Comparison of ENCODE assay signal across 24 cellular contexts in genomic region chr1:28031173-28031572, GRCh38. TPM values are rescaled to one million over a fixed set of nuclear protein-coding genes. Genes with fewer than 3 reads are reported as not detected.
DNase-seq lines count a peak whose midpoint lies in the region; ATAC-seq and TF ChIP-seq lines count a peak whose summit lies in the region.
"Had no signal": no experiment of that assay in that cellular context is flagged by ENCODE, and none has a peak within 500 bp of the region (broad histone marks: within the 10 kb centered on the region; RNA-seq: fewer than 3 reads in every experiment).

No MANE protein-coding gene starts in this region.

- no peak overlapping the region for H3K27ac Mint-ChIP-seq in osteocyte (ENCODE audit: unreplicated experiment)
- peak overlapping the region in 2 of 8 donors; percentile 36 to 59 for H3K27ac Mint-ChIP-seq in CD8-positive, alpha-beta memory T cell
- H3K27ac Mint-ChIP-seq: activated CD4-positive, alpha-beta T cell treated with anti-CD3 and anti-CD28 coated beads, Interleukin-2, amount 10 ng/mL, durations not matched to agents 7 days and 5 days; activated naive CD8-positive, alpha-beta T cell treated with anti-CD3 and anti-CD28 coated beads for 36 hours; activated T-helper 17 cell treated with anti-CD3 and anti-CD28 coated beads, Interleukin-2, amount 50 U/mL, for 72 hours; brain; T-helper 1 cell treated with Interleukin-12 subunit alpha and Interleukin-12 subunit beta and Interleukin-4 antibody, amounts not matched to agents 30 μg/mL and 1 μg/mL, for 36 hours had no signal

- no peak overlapping the region for H3K4me3 Mint-ChIP-seq in osteocyte (ENCODE audit: unreplicated experiment)
- no peak overlapping the region for H3K4me3 Mint-ChIP-seq in CD8-positive, alpha-beta memory T cell
- H3K4me3 Mint-ChIP-seq: activated CD4-positive, alpha-beta T cell treated with anti-CD3 and anti-CD28 coated beads, Interleukin-2, amount 10 ng/mL, durations not matched to agents 7 days and 5 days; activated naive CD8-positive, alpha-beta T cell treated with anti-CD3 and anti-CD28 coated beads for 36 hours; activated T-helper 17 cell treated with anti-CD3 and anti-CD28 coated beads, Interleukin-2, amount 50 U/mL, for 72 hours; brain; T-helper 1 cell treated with Interleukin-12 subunit alpha and Interleukin-12 subunit beta and Interleukin-4 antibody, amounts not matched to agents 30 μg/mL and 1 μg/mL, for 36 hours had no signal

- H3K9me3 ChIP-seq in MM.1S (replicated peaks; ENCODE audit: insufficient read depth, low read length) (no peaks in the 10 kb centered on the region), lower lobe of right lung (no peaks in the 10 kb centered on the region)
- no peaks in the 10 kb centered on the region for H3K9me3 ChIP-seq in CD8-positive, alpha-beta memory T cell (ENCODE audit: low read length)
- H3K9me3 ChIP-seq: gastroesophageal sphincter, transverse colon had no signal

- H3K4me1 ChIP-seq in MM.1S (ENCODE audit: low read length) (peaks cover 60% of the 10 kb centered on the region), lower lobe of right lung (no peaks in the 10 kb centered on the region)
- H3K4me1 ChIP-seq in CD8-positive, alpha-beta memory T cell (ENCODE audit: insufficient read depth, low read length): no peaks in the 10 kb centered on the region

- H3K27ac ChIP-seq in MM.1S (ENCODE audit: low read length): peak overlapping the region; percentile 5; the same call in 1 of the 2 replicates
- no peak overlapping the region for H3K27ac ChIP-seq in lower lobe of right lung
- no peak overlapping the region for H3K27ac ChIP-seq in CD8-positive, alpha-beta memory T cell (ENCODE audit: low read depth, low read length)
- H3K27ac ChIP-seq: epithelial cell of prostate, gastroesophageal sphincter, transverse colon, VCaP had no signal

- H3K4me3 ChIP-seq in MM.1S (ENCODE audit: low read length) (no peak overlapping the region), cardiac fibroblast (replicated peaks in 1 of 2; ENCODE audit: low read depth in 2 of 2, low read length in 2 of 2) (no peak overlapping the region), lower lobe of right lung (no peak overlapping the region)
- H3K4me3 ChIP-seq in CD8-positive, alpha-beta memory T cell (ENCODE audit: low read length): no peak overlapping the region
- H3K4me3 ChIP-seq: gastroesophageal sphincter, transverse colon had no signal

- H3K36me3 Mint-ChIP-seq in osteocyte (ENCODE audit: unreplicated experiment): peaks cover 3% of the 10 kb centered on the region
- H3K36me3 Mint-ChIP-seq in CD8-positive, alpha-beta memory T cell: peaks cover 0 to 40% (median 7%) of the 10 kb centered on the region in 3 donors

- POLR2A ChIA-PET in CD8-positive, alpha-beta memory T cell (lab: Charles Lee): no interaction called here

- H3K4me2 ChIP-seq in MM.1S (ENCODE audit: low read depth, low read length): no peak overlapping the region

- peaks cover 39% of the 10 kb centered on the region for H3K79me2 ChIP-seq in MM.1S (ENCODE audit: low read length)

- CTCF ChIA-PET in CD8-positive, alpha-beta memory T cell (lab: Charles Lee): no interaction called here

- H3K36me3 ChIP-seq in MM.1S (replicated peaks; ENCODE audit: insufficient read depth, low read length): no peaks in the 10 kb centered on the region
- H3K36me3 ChIP-seq in lower lobe of right lung: peaks cover 11% of the 10 kb centered on the region
- peaks cover 17% of the 10 kb centered on the region for H3K36me3 ChIP-seq in CD8-positive, alpha-beta memory T cell (ENCODE audit: insufficient read depth, low read length)

- DNase-seq in EH (ENCODE audit: low read depth) (peak; percentile 25), MM.1S (no peak), cardiac fibroblast (ENCODE audit: low read depth in 2 of 2) (peak; percentile 27 to 35), lower lobe of right lung (no peak), osteocyte (ENCODE audit: extremely low spot score, unreplicated experiment) (no peak)
- DNase-seq in stimulated activated naive CD4-positive, alpha-beta T cell (lab: John Stamatoyannopoulos, UW): no peak
- DNase-seq in CD8-positive, alpha-beta memory T cell: no peak
- DNase-seq: activated CD4-positive, alpha-beta T cell treated with anti-CD3 and anti-CD28 coated beads, Interleukin-2, amount 10 ng/mL, durations not matched to agents 7 days and 5 days; activated naive CD8-positive, alpha-beta T cell treated with anti-CD3 and anti-CD28 coated beads for 36 hours; COR-L47; Karpas-422; NCI-H2081 treated with DMSO at 0.1 percent for 48 hours; NCI-H82; posterior cingulate gyrus; stimulated activated CD4-positive, alpha-beta T cell treated with anti-CD3 and anti-CD28 coated beads, Interleukin-2, amount 100 ng/mL, for 24 hours; stimulated activated naive CD8-positive, alpha-beta T cell treated with anti-CD3 and anti-CD28 coated beads, Interleukin-15, Interleukin-2, amounts not matched to agents 100 U/mL and 50 U/mL, for 24 hours; transverse colon had no signal

- peak; percentile 42 to 75 for ATAC-seq in lower lobe of right lung
- ATAC-seq: activated T-helper 17 cell treated with anti-CD3 and anti-CD28 coated beads, Interleukin-2, amount 50 U/mL, for 72 hours; gastroesophageal sphincter; HCT116; stimulated activated naive CD8-positive, alpha-beta T cell treated with anti-CD3 and anti-CD28 coated beads, Interleukin-15, Interleukin-2, amounts not matched to agents 100 U/mL and 50 U/mL, for 24 hours had no signal

- intact Hi-C loops in lower lobe of right lung (cut with DNase I): no loop called here

- H4K20me1 ChIP-seq in MM.1S (ENCODE audit: insufficient read depth, low read length): no peaks in the 10 kb centered on the region

- TF ChIP-seq CTCF in MM.1S (IDR thresholded peaks at IDR 0.05; ENCODE audit: low read length) (no peak), cardiac fibroblast (IDR thresholded peaks at IDR 0.05; ENCODE audit: low read depth, low read length) (no peak), lower lobe of right lung (IDR thresholded peaks at IDR 0.05) (no peak), osteocyte (IDR thresholded peaks at IDR 0.05) (no peak)

- H2AFZ ChIP-seq in MM.1S (ENCODE audit: low read length): no peak overlapping the region

- H3F3A ChIP-seq in MM.1S (ENCODE audit: insufficient read depth, low read length): peaks cover 54% of the 10 kb centered on the region

- H3K9ac ChIP-seq in MM.1S (ENCODE audit: low read length): no peak overlapping the region

- peaks cover 17% of the 10 kb centered on the region for H3K4me1 Mint-ChIP-seq in osteocyte (ENCODE audit: unreplicated experiment)
- peaks cover 6 to 13% (median 13%) of the 10 kb centered on the region in 3 donors for H3K4me1 Mint-ChIP-seq in CD8-positive, alpha-beta memory T cell
- H3K4me1 Mint-ChIP-seq: activated T-helper 17 cell treated with anti-CD3 and anti-CD28 coated beads, Interleukin-2, amount 50 U/mL, for 72 hours; brain had no signal

- no peaks in the 10 kb centered on the region for H3K9me3 Mint-ChIP-seq in osteocyte (ENCODE audit: unreplicated experiment)
- H3K9me3 Mint-ChIP-seq in CD8-positive, alpha-beta memory T cell: no peaks in the 10 kb centered on the region
- H3K9me3 Mint-ChIP-seq: activated CD4-positive, alpha-beta T cell treated with anti-CD3 and anti-CD28 coated beads, Interleukin-2, amount 10 ng/mL, durations not matched to agents 7 days and 5 days; activated naive CD8-positive, alpha-beta T cell treated with anti-CD3 and anti-CD28 coated beads for 36 hours; activated T-helper 17 cell treated with anti-CD3 and anti-CD28 coated beads, Interleukin-2, amount 50 U/mL, for 72 hours; brain; T-helper 1 cell treated with Interleukin-12 subunit alpha and Interleukin-12 subunit beta and Interleukin-4 antibody, amounts not matched to agents 30 μg/mL and 1 μg/mL, for 36 hours had no signal

- no peaks in the 10 kb centered on the region for H3K9me2 ChIP-seq in MM.1S (replicated peaks; ENCODE audit: insufficient read depth, low read length)

- no peaks in the 10 kb centered on the region for H3K27me3 Mint-ChIP-seq in osteocyte (ENCODE audit: unreplicated experiment)
- no peaks in the 10 kb centered on the region for H3K27me3 Mint-ChIP-seq in CD8-positive, alpha-beta memory T cell
- H3K27me3 Mint-ChIP-seq: activated CD4-positive, alpha-beta T cell treated with anti-CD3 and anti-CD28 coated beads, Interleukin-2, amount 10 ng/mL, durations not matched to agents 7 days and 5 days; activated naive CD8-positive, alpha-beta T cell treated with anti-CD3 and anti-CD28 coated beads for 36 hours; activated T-helper 17 cell treated with anti-CD3 and anti-CD28 coated beads, Interleukin-2, amount 50 U/mL, for 72 hours; brain had no signal

- H3K27me3 ChIP-seq in MM.1S (replicated peaks; ENCODE audit: insufficient read depth, low read length) (no peaks in the 10 kb centered on the region), lower lobe of right lung (ENCODE audit: low read depth) (no peaks in the 10 kb centered on the region)
- H3K27me3 ChIP-seq in CD8-positive, alpha-beta memory T cell (ENCODE audit: insufficient read depth, low read length, poor library complexity, severe bottlenecking): no peaks in the 10 kb centered on the region
- H3K27me3 ChIP-seq: gastroesophageal sphincter, transverse colon had no signal

RNA-seq across cellular contexts. Expression of gene EYA3, which starts 57.2 kb away (rescaled TPM):
- 20.4 TPM for total RNA-seq in lower lobe of right lung
- 17.5 and 18.4 TPM in 2 replicates for total RNA-seq in osteocyte
- 10 to 100 TPM; 31.5 to 34.6 TPM for total RNA-seq in CD8-positive, alpha-beta memory T cell
- 6.0 TPM for polyA plus RNA-seq in CD8-positive, alpha-beta memory T cell

Comparison
In these comparisons a context has a peak if more than half of its experiments do, and no peak if none do; other contexts are left out.
1. DNase-seq: peak in EH (single experiment) and cardiac fibroblast (2 of 2); none in MM.1S (single experiment), lower lobe of right lung (single experiment), stimulated activated naive CD4-positive, alpha-beta T cell (0 of 6), osteocyte (single experiment) and CD8-positive, alpha-beta memory T cell (0 of 5).